Comparison of ENCODE assay signal across 10 cellular contexts in genomic region chr22:37815593-37815992, GRCh38. TPM values are rescaled to one million over a fixed set of nuclear protein-coding genes. Genes with fewer than 3 reads are reported as not detected.
"Had no signal": no experiment of that assay in that cellular context is flagged by ENCODE, and none has a peak within 500 bp of the region (broad histone marks: within the 10 kb centered on the region; RNA-seq: fewer than 3 reads in every experiment).

No MANE protein-coding gene starts in this region.

- H3K9ac ChIP-seq: KMS-11 had no signal

- H3K9me3 Mint-ChIP-seq: GM23338 had no signal

- H3K9me3 ChIP-seq: HAP-1 had no signal

- DNase-seq: H7, IMR-90, KBM-7 had no signal

- H3K27ac Mint-ChIP-seq: GM23338 had no signal

- H3K27ac ChIP-seq: HL-60, KMS-11 had no signal

- ATAC-seq: GM23338, HCT116 had no signal

- FAIRE-seq: H1 had no signal

- H3K4me2 ChIP-seq: GM23338, KMS-11 had no signal

- H2AFZ ChIP-seq: GM23338 had no signal

- H3K4me3 ChIP-seq: GM23338, HAP-1 had no signal

- H3K4me3 Mint-ChIP-seq: GM23338 had no signal

RNA-seq across cellular contexts. Expression of gene GALR3, which starts 7.6 kb away (rescaled TPM):
- total RNA-seq: H7, HT1080, IMR-90 had no signal
- polyA plus RNA-seq: IMR-90 had no signal
